ENCODE assay signal across 8 cellular contexts in genomic region chr9:3507395-3508077, GRCh38. TPM values are rescaled to one million over a fixed set of nuclear protein-coding genes. Genes with fewer than 3 reads are reported as not detected.
DNase-seq lines count a peak whose midpoint lies in the region; ATAC-seq and TF ChIP-seq lines count a peak whose summit lies in the region.

No MANE protein-coding gene starts in this region.

- H3K27ac ChIP-seq in right cardiac atrium (ENCODE audit: low read length) (no peak overlapping the region), thoracic aorta (no peak overlapping the region)

- H3K36me3 Mint-ChIP-seq in activated B cell treated with CpG ODN at 0.5 μM for 24 hours (ENCODE audit: low read depth), result peaks cover 5% of the 10 kb centered on the region

- WGBS in right cardiac atrium, result 89% methylated on average over 6 of the region's 6 CpGs

- peak overlapping the region; percentile 92 for H3K27ac Mint-ChIP-seq in activated B cell treated with CpG ODN at 0.5 μM for 24 hours

- CTCF ChIA-PET in activated B cell treated with CpG ODN at 0.5 μM for 24 hours (lab: Charles Lee), result interaction anchor here (1.1 to 1.8 kb wide), 5 partner anchors 19 to 66 kb away, joined by 3 to 4 read pairs (median 4); no protein-coding TSS in a partner anchor

- no peaks in the 10 kb centered on the region for H3K4me1 ChIP-seq in right cardiac atrium (ENCODE audit: control insufficient read depth, insufficient read depth, low read length)
- peaks cover 0 to 8% of the 10 kb centered on the region in 2 donors for H3K4me1 ChIP-seq in thoracic aorta (ENCODE audit: control insufficient read depth in 1 of 2, low read depth in 2 of 2)

- H3K36me3 ChIP-seq in thoracic aorta, result no peaks in the 10 kb centered on the region

- POLR2A ChIA-PET in activated B cell treated with CpG ODN at 0.5 μM for 24 hours (lab: Charles Lee), result interaction anchor here (1.8 to 3.2 kb wide), 6 partner anchors 9 to 33 kb away, joined by 6 to 162 read pairs (median 8); partner anchors contain the start of gene RFX3

- no peaks in the 10 kb centered on the region for H3K9me3 ChIP-seq in right cardiac atrium (ENCODE audit: control insufficient read depth, low read length)
- H3K9me3 ChIP-seq in thoracic aorta, result no peaks in the 10 kb centered on the region

- DNase-seq in left cardiac atrium, result no peak
- DNase-seq in right cardiac atrium, result no peak
- no peak for DNase-seq in activated B cell treated with CpG ODN at 0.5 μM for 24 hours
- no peak for DNase-seq in thoracic aorta (ENCODE audit: low spot score)
- DNase-seq in NCI-H524 (lab: John Stamatoyannopoulos, UW), result no peak
- no peak for DNase-seq in HK-2 (ENCODE audit: unreplicated experiment)
- no peak for DNase-seq in activated effector memory CD4-positive, alpha-beta T cell treated with anti-CD3 and anti-CD28 coated beads, Interleukin-2, amount 50 U/mL, for 16 hours

- H3K4me1 Mint-ChIP-seq in activated B cell treated with CpG ODN at 0.5 μM for 24 hours, result peaks cover 48% of the 10 kb centered on the region

- H3K4me3 ChIP-seq in right cardiac atrium (ENCODE audit: low read length) (no peak overlapping the region), thoracic aorta (peak overlapping the region; percentile 40)

- H3K27me3 ChIP-seq in right cardiac atrium (ENCODE audit: control insufficient read depth, insufficient read depth), result no peaks in the 10 kb centered on the region
- no peaks in the 10 kb centered on the region for H3K27me3 ChIP-seq in thoracic aorta (replicated peaks; ENCODE audit: insufficient read depth)

- no peaks in the 10 kb centered on the region for H3K27me3 Mint-ChIP-seq in activated B cell treated with CpG ODN at 0.5 μM for 24 hours

- peak overlapping the region; percentile 78 for H3K4me3 Mint-ChIP-seq in activated B cell treated with CpG ODN at 0.5 μM for 24 hours

- no peaks in the 10 kb centered on the region for H3K9me3 Mint-ChIP-seq in activated B cell treated with CpG ODN at 0.5 μM for 24 hours

- TF ChIP-seq CTCF in activated B cell treated with CpG ODN at 0.5 μM for 24 hours (IDR thresholded peaks at IDR 0.05) (no peak), thoracic aorta (IDR thresholded peaks at IDR 0.05) (no peak)

- intact Hi-C loops in left cardiac atrium (cut with DNase I), result no loop called here
- intact Hi-C loops in right cardiac atrium (cut with DNase I), result no loop called here
- intact Hi-C loops in activated B cell treated with CpG ODN at 0.5 μM for 24 hours (cut with micrococcal nuclease), result loop anchor here (1.0 kb wide), 2 partner anchors 19 to 28 kb away; partner anchors contain the start of gene RFX3

- ATAC-seq in left cardiac atrium (peak; percentile 15 to 38), right cardiac atrium (no peak), HG03097 (IDR thresholded peaks at IDR 0.05; ENCODE audit: low FRiP score, unreplicated experiment) (peak; percentile 42), activated B cell treated with CpG ODN at 0.5 μM for 24 hours (ENCODE audit: low read depth) (peak; percentile 51), thoracic aorta (ENCODE audit: insufficient number of reproducible peaks, low FRiP score, low read depth) (no peak)

RNA-seq across cellular contexts. Expression of gene RFX3, which starts 18.3 kb away (rescaled TPM):
- total RNA-seq in left cardiac atrium (1 to 10 TPM; 4.2 to 4.6 TPM), right cardiac atrium (1 to 10 TPM; 5.0 to 9.9 (median 5.1) TPM), activated B cell treated with CpG ODN at 0.5 μM for 24 hours (34.6 and 39.1 TPM in 2 replicates), thoracic aorta (10 to 100 TPM in 1 of 2 donors, 1 to 10 TPM in 1; 2.6 to 15.6 TPM)
- polyA plus RNA-seq in right cardiac atrium, result 1.3 TPM

Comparison
In these comparisons a context has a peak if more than half of its experiments do, and no peak if none do; other contexts are left out.
1. ATAC-seq: peak in left cardiac atrium (2 of 2), HG03097 (single experiment) and activated B cell treated with CpG ODN at 0.5 μM for 24 hours (single experiment); none in right cardiac atrium (0 of 2) and thoracic aorta (single experiment).